Comparison of ENCODE assay signal across 1 cellular context in genomic region chr12:70469221-70469820, GRCh38.
TF ChIP-seq lines count a peak whose summit lies in the region.

No MANE protein-coding gene starts in this region.

TF ChIP-seq in GM12878, 131 proteins besides CTCF, POLR2A, EP300 and RAD21:
- TF ChIP-seq MAX (IDR thresholded peaks at IDR 0.05; ENCODE audit: low read depth, low read length) (no peak), ZNF687 (IDR thresholded peaks at IDR 0.05) (no peak), FOS (IDR thresholded peaks at IDR 0.05; ENCODE audit: borderline replicate concordance, extremely low read depth, insufficient read length) (no peak), LARP7 (IDR thresholded peaks at IDR 0.05) (no peak), CEBPZ (IDR thresholded peaks at IDR 0.05; ENCODE audit: low read depth, low read length) (no peak), EZH2 (IDR thresholded peaks at IDR 0.05; ENCODE audit: borderline replicate concordance, control insufficient read depth, low read depth, low read length) (no peak), SKIL (IDR thresholded peaks at IDR 0.05; ENCODE audit: low read depth, poor library complexity, severe bottlenecking) (no peak), IRF3 (IDR thresholded peaks at IDR 0.05) (no peak), ZBTB40 (IDR thresholded peaks at IDR 0.05; ENCODE audit: borderline replicate concordance) (no peak), RUNX3 (IDR thresholded peaks at IDR 0.05; ENCODE audit: low read length) (peak; percentile 54; the same call in 1 of the 2 replicates), BCL11A (IDR thresholded peaks at IDR 0.05; ENCODE audit: low read depth, low read length) (no peak), TBL1XR1 (IDR thresholded peaks at IDR 0.05; ENCODE audit: low read depth, low read length) (no peak), SPI1 (IDR thresholded peaks at IDR 0.05; ENCODE audit: borderline replicate concordance, insufficient read depth, low read depth, low read length) (peak; percentile 44; the same call in 1 of the 2 replicates), PBX3 (IDR thresholded peaks at IDR 0.05; ENCODE audit: insufficient replicate concordance, low read depth, low read length) (no peak), MTA2 (IDR thresholded peaks at IDR 0.05; ENCODE audit: low read depth) (no peak), ZBTB33 (IDR thresholded peaks at IDR 0.05) (no peak)
